12 cellular contexts compared by ENCODE assay signal in genomic region chrX:134669378-134670098, GRCh38. TPM values are rescaled to one million over a fixed set of nuclear protein-coding genes. Genes with fewer than 3 reads are reported as not detected.
DNase-seq lines count a peak whose midpoint lies in the region; ATAC-seq and TF ChIP-seq lines count a peak whose summit lies in the region.
"Had no signal": no experiment of that assay in that cellular context is flagged by ENCODE, and none has a peak within 500 bp of the region (broad histone marks: within the 10 kb centered on the region; RNA-seq: fewer than 3 reads in every experiment).

No MANE protein-coding gene starts in this region.

- H3K4me1 Mint-ChIP-seq in HFFc6 (ENCODE audit: low read depth) = peaks cover 55% of the 10 kb centered on the region
- H3K4me1 Mint-ChIP-seq in naive thymus-derived CD4-positive, alpha-beta T cell = peaks cover 0 to 5% (median 0%) of the 10 kb centered on the region in 7 donors

- H3K4me1 ChIP-seq in transverse colon = no peaks in the 10 kb centered on the region
- no peaks in the 10 kb centered on the region for H3K4me1 ChIP-seq in naive thymus-derived CD4-positive, alpha-beta T cell (ENCODE audit: control insufficient read depth in 2 of 2, insufficient read depth in 2 of 2, low read length in 2 of 2)

- CTCF ChIA-PET in naive thymus-derived CD4-positive, alpha-beta T cell (lab: Charles Lee) = no interaction called here

- H3K9me3 ChIP-seq in transverse colon = no peaks in the 10 kb centered on the region
- no peaks in the 10 kb centered on the region for H3K9me3 ChIP-seq in naive thymus-derived CD4-positive, alpha-beta T cell (ENCODE audit: control insufficient read depth in 2 of 3, low read length in 3 of 3)

- POLR2A ChIA-PET in naive thymus-derived CD4-positive, alpha-beta T cell (lab: Charles Lee) = no interaction called here

- no peaks in the 10 kb centered on the region for H3K27me3 ChIP-seq in transverse colon
- no peaks in the 10 kb centered on the region for H3K27me3 ChIP-seq in naive thymus-derived CD4-positive, alpha-beta T cell (ENCODE audit: control insufficient read depth in 2 of 2, insufficient read depth in 2 of 2, low read length in 2 of 2)

- in situ Hi-C loops in astrocyte of the spinal cord (cut with HindIII; ENCODE audit: low sequenced_read_pairs) (no loop called here), transverse colon (cut with MboI; ENCODE audit: low pct_ligation_motif_present in 1 of 4, low pct_unique_long_range_greater_than_20kb in 1 of 4, low sequenced_read_pairs in 3 of 4) (no loop called here)

- H3K36me3 Mint-ChIP-seq in HFFc6 (ENCODE audit: low read depth) = peaks cover 8% of the 10 kb centered on the region
- H3K36me3 Mint-ChIP-seq in naive thymus-derived CD4-positive, alpha-beta T cell = peaks cover 0 to 1% (median 0%) of the 10 kb centered on the region in 5 donors

- H3K27ac ChIP-seq in transverse colon = no peak overlapping the region
- H3K27ac ChIP-seq in naive thymus-derived CD4-positive, alpha-beta T cell (ENCODE audit: low read depth, low read length) = no peak overlapping the region

- peak overlapping the region; percentile 58 for H3K4me3 Mint-ChIP-seq in HFFc6
- H3K4me3 Mint-ChIP-seq in naive thymus-derived CD4-positive, alpha-beta T cell = no peak overlapping the region

- H3K27me3 Mint-ChIP-seq in HFFc6 (ENCODE audit: insufficient read depth) = no peaks in the 10 kb centered on the region
- no peaks in the 10 kb centered on the region for H3K27me3 Mint-ChIP-seq in naive thymus-derived CD4-positive, alpha-beta T cell

- TF ChIP-seq CTCF in HFFc6 (IDR thresholded peaks at IDR 0.05) (no peak), astrocyte of the spinal cord (IDR thresholded peaks at IDR 0.05; ENCODE audit: low read depth, low read length) (no peak), transverse colon (IDR thresholded peaks at IDR 0.05) (no peak)

- intact Hi-C loops in transverse colon (cut with DNase I; ENCODE audit: low total_unique reads) = no loop called here
- intact Hi-C loops in naive thymus-derived CD4-positive, alpha-beta T cell (cut with micrococcal nuclease) = no loop called here

- H3K4me3 ChIP-seq in astrocyte of the spinal cord (ENCODE audit: low read depth, low read length) (no peak overlapping the region), transverse colon (no peak overlapping the region)
- no peak overlapping the region for H3K4me3 ChIP-seq in naive thymus-derived CD4-positive, alpha-beta T cell (ENCODE audit: low read length)

- TF ChIP-seq POLR2A in transverse colon (IDR thresholded peaks at IDR 0.05) = no peak

- H3K9me3 Mint-ChIP-seq in HFFc6 = no peaks in the 10 kb centered on the region
- peaks cover 0 to 7% (median 0%) of the 10 kb centered on the region in 11 donors for H3K9me3 Mint-ChIP-seq in naive thymus-derived CD4-positive, alpha-beta T cell

- H3K27ac Mint-ChIP-seq in HFFc6 = peak overlapping the region; percentile 97
- no peak overlapping the region for H3K27ac Mint-ChIP-seq in naive thymus-derived CD4-positive, alpha-beta T cell

- DNase-seq in HFFc6 = peak; percentile 89
- DNase-seq in astrocyte of the spinal cord (ENCODE audit: low read depth, low spot score) = peak; percentile 81
- DNase-seq in islet precursor cell = peak; percentile 79
- DNase-seq in transverse colon = peak; percentile 7
- DNase-seq in occipital lobe (lab: John Stamatoyannopoulos, UW) = no peak
- DNase-seq in NCI-H146 treated with DMSO at 0.1 percent for 48 hours (lab: John Stamatoyannopoulos, UW; ENCODE audit: unreplicated experiment) = no peak
- no peak for DNase-seq in naive thymus-derived CD4-positive, alpha-beta T cell
- DNase-seq: NCI-H1105; RPMI8226; stimulated activated CD4-positive, alpha-beta T cell treated with anti-CD3 and anti-CD28 coated beads, Interleukin-12 subunit alpha, Interleukin-12 subunit beta, amount 100 ng/mL, for 4 hours; stimulated activated naive CD8-positive, alpha-beta T cell treated with anti-CD3 and anti-CD28 coated beads, Interleukin-15, Interleukin-2, amounts not matched to agents 100 U/mL and 50 U/mL, for 24 hours had no signal

- WGBS in transverse colon (ENCODE audit: low coverage in 1 of 2), 2 donors = 71 to 100% methylated on average over 1 to 14 of the region's 14 CpGs

- TF ChIP-seq EP300 in transverse colon (IDR thresholded peaks at IDR 0.05; ENCODE audit: low read depth) = no peak

- ATAC-seq in naive thymus-derived CD4-positive, alpha-beta T cell = no peak
- ATAC-seq: stimulated activated naive CD8-positive, alpha-beta T cell treated with anti-CD3 and anti-CD28 coated beads, Interleukin-15, Interleukin-2, amounts not matched to agents 100 U/mL and 50 U/mL, for 24 hours had no signal

- no peaks in the 10 kb centered on the region for H3K36me3 ChIP-seq in transverse colon
- no peaks in the 10 kb centered on the region for H3K36me3 ChIP-seq in naive thymus-derived CD4-positive, alpha-beta T cell (ENCODE audit: control insufficient read depth in 2 of 3, insufficient read depth in 3 of 3, low read length in 3 of 3)

RNA-seq across cellular contexts. Expression of gene PLAC1, which starts 11.3 kb away (rescaled TPM):
- total RNA-seq in HFFc6 (2021; fragmentation: NEBNext Ultra II Directional; extraction: Animal tissue kit (Norgen Biotek cat#: 25700)) = under 1 TPM in 1 of 6 experiments, not detected in 5; 0.51 TPM
- total RNA-seq in transverse colon (under 1 TPM in 1 of 4 donors, not detected in 3; 0.79 TPM), occipital lobe (not detected)
- not detected for total RNA-seq in naive thymus-derived CD4-positive, alpha-beta T cell
- polyA plus RNA-seq in naive thymus-derived CD4-positive, alpha-beta T cell = not detected
- total RNA-seq: cerebellum had no signal

Comparison
In these comparisons a context has a peak if more than half of its experiments do, and no peak if none do; other contexts are left out.
1. DNase-seq: peak in HFFc6 (single experiment), astrocyte of the spinal cord (single experiment), islet precursor cell (single experiment) and transverse colon (single experiment); none in occipital lobe (single experiment), NCI-H146 treated with DMSO at 0.1 percent for 48 hours (single experiment) and naive thymus-derived CD4-positive, alpha-beta T cell (0 of 9).